ENCODE assay signal across 16 cellular contexts in genomic region chrX:47178337-47178736, GRCh38. TPM values are rescaled to one million over a fixed set of nuclear protein-coding genes. Genes with fewer than 3 reads are reported as not detected.
A peak's percentile ranks its signal among the peaks of the same experiment; 100 is the strongest.
DNase-seq lines count a peak whose midpoint lies in the region; ATAC-seq and TF ChIP-seq lines count a peak whose summit lies in the region.
"Had no signal": no experiment of that assay in that cellular context is flagged by ENCODE, and none has a peak within 500 bp of the region (broad histone marks: within the 10 kb centered on the region; RNA-seq: fewer than 3 reads in every experiment).

No MANE protein-coding gene starts in this region.

- H3K4me1 ChIP-seq in heart right ventricle (no peaks in the 10 kb centered on the region), testis (peaks cover 7% of the 10 kb centered on the region)
- H3K4me1 ChIP-seq: BLaER1 treated with 17β-estradiol and CSF1 and Interleukin-3, amounts not matched to agents 10 nM and 100 nM had no signal

- intact Hi-C loops in left cardiac atrium (cut with DNase I) (no loop called here), heart right ventricle (cut with DNase I) (no loop called here), MCF 10A (cut with micrococcal nuclease) (no loop called here), testis (cut with DNase I; ENCODE audit: low total_unique reads) (no loop called here)

- ATAC-seq in left cardiac atrium: no peak
- no peak for ATAC-seq in heart right ventricle
- no peak for ATAC-seq in stimulated activated memory B cell treated with anti-CD40 and anti-IgM and Interleukin-4, amounts not matched to agents 10 μg/mL and 1 μg/mL and 100 μg/mL, for 72 hours
- ATAC-seq: HepG2 had no signal

- H3K4me1 Mint-ChIP-seq in MCF 10A (ENCODE audit: insufficient read depth, unreplicated experiment) (peaks cover 19% of the 10 kb centered on the region), glutamatergic neuron (ENCODE audit: low read depth, unreplicated experiment) (no peaks in the 10 kb centered on the region)
- peaks cover 7% of the 10 kb centered on the region for H3K4me1 Mint-ChIP-seq in stimulated activated memory B cell treated with anti-CD40 and anti-IgM and Interleukin-4, amounts not matched to agents 10 μg/mL and 1 μg/mL and 100 μg/mL, for 72 hours

- H3K9me3 ChIP-seq in heart right ventricle: no peaks in the 10 kb centered on the region
- no peaks in the 10 kb centered on the region for H3K9me3 ChIP-seq in testis
- H3K9me3 ChIP-seq: BLaER1 treated with 17β-estradiol and CSF1 and Interleukin-3, amounts not matched to agents 10 nM and 100 nM; MG63 had no signal

- peak; percentile 17 for DNase-seq in left cardiac atrium
- no peak for DNase-seq in heart right ventricle
- no peak for DNase-seq in MCF 10A (ENCODE audit: unreplicated experiment)
- peak; percentile 31 for DNase-seq in islet precursor cell
- DNase-seq in testis: no peak
- no peak for DNase-seq in glutamatergic neuron
- no peak for DNase-seq in NOMO-1 treated with dmso at 0.1 percent for 144 hours (lab: John Stamatoyannopoulos, UW; ENCODE audit: unreplicated experiment)
- DNase-seq: EL, MG63, NCI-H187 treated with DMSO at 0.1 percent for 48 hours, NCI-H2171 treated with DMSO at 0.1 percent for 48 hours, NCI-H82 had no signal

- H3K4me3 Mint-ChIP-seq in MCF 10A (ENCODE audit: unreplicated experiment): no peak overlapping the region
- no peak overlapping the region for H3K4me3 Mint-ChIP-seq in glutamatergic neuron (ENCODE audit: unreplicated experiment)
- H3K4me3 Mint-ChIP-seq in stimulated activated memory B cell treated with anti-CD40 and anti-IgM and Interleukin-4, amounts not matched to agents 10 μg/mL and 1 μg/mL and 100 μg/mL, for 72 hours: no peak overlapping the region

- 88 to 94% methylated on average over 5 of the region's 5 CpGs for WGBS in heart right ventricle, 2 donors
- WGBS in testis, 2 donors: 37 to 60% methylated on average over 2 to 5 of the region's 5 CpGs

- H3K36me3 ChIP-seq in heart right ventricle (peaks cover 0 to 96% (median 9%) of the 10 kb centered on the region in 9 donors), testis (ENCODE audit: low read depth, missing control alignments) (no peaks in the 10 kb centered on the region)

- TF ChIP-seq POLR2A in testis (IDR thresholded peaks at IDR 0.05): no peak

- no peak overlapping the region for H3K4me3 ChIP-seq in heart right ventricle
- no peak overlapping the region for H3K4me3 ChIP-seq in testis
- H3K4me3 ChIP-seq: BLaER1 treated with 17β-estradiol and CSF1 and Interleukin-3, amounts not matched to agents 10 nM and 100 nM; MG63 had no signal

- POLR2A ChIA-PET in MCF 10A (lab: Yijun Ruan, JAX): interaction anchor here (1.5 to 1.8 kb wide), 2 partner anchors 13 to 34 kb away, joined by 7 to 13 read pairs; partner anchors contain the start of genes NDUFB11 and RBM10

- peak overlapping the region; percentile 3 for H3K27ac Mint-ChIP-seq in MCF 10A (ENCODE audit: low read depth, unreplicated experiment)
- no peak overlapping the region for H3K27ac Mint-ChIP-seq in glutamatergic neuron (ENCODE audit: unreplicated experiment)
- H3K27ac Mint-ChIP-seq in stimulated activated memory B cell treated with anti-CD40 and anti-IgM and Interleukin-4, amounts not matched to agents 10 μg/mL and 1 μg/mL and 100 μg/mL, for 72 hours: no peak overlapping the region

- H3K27ac ChIP-seq in heart right ventricle (no peak overlapping the region), testis (peak overlapping the region; percentile 41 to 44)
- H3K27ac ChIP-seq: BLaER1 treated with 17β-estradiol and CSF1 and Interleukin-3, amounts not matched to agents 10 nM and 100 nM; KMS-11 had no signal

- H3K36me3 Mint-ChIP-seq in MCF 10A (ENCODE audit: insufficient read depth, unreplicated experiment) (peaks cover 49% of the 10 kb centered on the region), glutamatergic neuron (ENCODE audit: unreplicated experiment) (no peaks in the 10 kb centered on the region)
- H3K36me3 Mint-ChIP-seq in stimulated activated memory B cell treated with anti-CD40 and anti-IgM and Interleukin-4, amounts not matched to agents 10 μg/mL and 1 μg/mL and 100 μg/mL, for 72 hours: peaks cover 58% of the 10 kb centered on the region

- no TSS peak for BruUV-seq in MCF 10A (replicated peaks; lab: Mats Ljungman, UMichigan)

- H3K9me3 Mint-ChIP-seq in MCF 10A (ENCODE audit: unreplicated experiment) (no peaks in the 10 kb centered on the region), glutamatergic neuron (ENCODE audit: unreplicated experiment) (peaks cover 1% of the 10 kb centered on the region)
- H3K9me3 Mint-ChIP-seq in stimulated activated memory B cell treated with anti-CD40 and anti-IgM and Interleukin-4, amounts not matched to agents 10 μg/mL and 1 μg/mL and 100 μg/mL, for 72 hours: no peaks in the 10 kb centered on the region

- peaks cover 0 to 90% (median 0%) of the 10 kb centered on the region in 7 donors for H3K27me3 ChIP-seq in heart right ventricle
- H3K27me3 ChIP-seq in testis: no peaks in the 10 kb centered on the region
- H3K27me3 ChIP-seq: MG63 had no signal

- peaks cover 97% of the 10 kb centered on the region for H3K27me3 Mint-ChIP-seq in MCF 10A (ENCODE audit: insufficient read depth, unreplicated experiment)
- peaks cover 5% of the 10 kb centered on the region for H3K27me3 Mint-ChIP-seq in glutamatergic neuron (ENCODE audit: unreplicated experiment)
- H3K27me3 Mint-ChIP-seq in stimulated activated memory B cell treated with anti-CD40 and anti-IgM and Interleukin-4, amounts not matched to agents 10 μg/mL and 1 μg/mL and 100 μg/mL, for 72 hours: no peaks in the 10 kb centered on the region

- CTCF ChIA-PET in MCF 10A (lab: Yijun Ruan, JAX): interaction anchor here (0.6 to 1.2 kb wide), 3 partner anchors 13 to 654 kb away, joined by 3 to 5 read pairs (median 3); no protein-coding TSS in a partner anchor

- TF ChIP-seq CTCF in heart right ventricle (IDR thresholded peaks at IDR 0.05): no peak
- no peak for TF ChIP-seq CTCF in MCF 10A (IDR thresholded peaks at IDR 0.05; ENCODE audit: unreplicated experiment)
- TF ChIP-seq CTCF in testis (IDR thresholded peaks at IDR 0.05): no peak
- no peak for TF ChIP-seq CTCF in glutamatergic neuron (IDR thresholded peaks at IDR 0.05; ENCODE audit: partially characterized antibody, unreplicated experiment)

RNA-seq across cellular contexts. Expression of gene UBA1, which starts 15.3 kb away (rescaled TPM):
- 100 to 1,000 TPM; 101 to 132 TPM for total RNA-seq in left cardiac atrium
- 100 to 1,000 TPM; 110 to 157 (median 128) TPM for total RNA-seq in heart right ventricle
- polyA plus RNA-seq in heart right ventricle: 10 to 100 TPM; 90.9 to 99.4 TPM
- total RNA-seq in MCF 10A (2022): 248 and 293 TPM in 2 replicates
- 100 to 1,000 TPM; 243 to 338 TPM for total RNA-seq in testis
- 207 TPM for polyA plus RNA-seq in testis (ENCODE audit: insufficient read depth, low read depth, low replicate concordance)
- total RNA-seq in glutamatergic neuron (ENCODE audit: unreplicated experiment): 503 TPM

RNA-seq across cellular contexts. Expression of gene RBM10, which starts 33.3 kb away (rescaled TPM):
- total RNA-seq in left cardiac atrium (10 to 100 TPM; 22.1 to 23.9 TPM), heart right ventricle (10 to 100 TPM; 23.1 to 32.1 (median 26.4) TPM), MCF 10A (2022) (63.3 and 69.5 TPM in 2 replicates), testis (10 to 100 TPM; 28.5 to 41.3 TPM), glutamatergic neuron (ENCODE audit: unreplicated experiment) (74.6 TPM)
- polyA plus RNA-seq in heart right ventricle (10 to 100 TPM; 26.9 to 27.6 TPM), testis (ENCODE audit: insufficient read depth, low read depth, low replicate concordance) (20.4 TPM)

RNA-seq across cellular contexts. Expression of gene NDUFB11, which starts 33.8 kb away (rescaled TPM):
- total RNA-seq in left cardiac atrium (100 to 1,000 TPM; 137 to 138 TPM), heart right ventricle (100 to 1,000 TPM; 149 to 217 (median 175) TPM), MCF 10A (2022) (91.8 and 98.5 TPM in 2 replicates), testis (10 to 100 TPM; 68.0 to 77.4 TPM), glutamatergic neuron (ENCODE audit: unreplicated experiment) (161 TPM)
- polyA plus RNA-seq in heart right ventricle (100 to 1,000 TPM; 155 to 178 TPM), testis (ENCODE audit: insufficient read depth, low read depth, low replicate concordance) (41.3 TPM)

RNA-seq across cellular contexts. Expression of gene CDK16, which starts 40.1 kb away (rescaled TPM):
- total RNA-seq in left cardiac atrium (100 to 1,000 TPM; 109 to 132 TPM), heart right ventricle (100 to 1,000 TPM; 129 to 193 (median 147) TPM), MCF 10A (2022) (138 and 189 TPM in 2 replicates), testis (100 to 1,000 TPM; 195 to 245 TPM), glutamatergic neuron (ENCODE audit: unreplicated experiment) (181 TPM)
- polyA plus RNA-seq in heart right ventricle (100 to 1,000 TPM; 110 to 124 TPM), testis (ENCODE audit: insufficient read depth, low read depth, low replicate concordance) (122 TPM)

RNA-seq across cellular contexts. Expression of gene USP11, which starts 54.5 kb away (rescaled TPM):
- 10 to 100 TPM; 42.0 to 60.8 TPM for total RNA-seq in left cardiac atrium
- 10 to 100 TPM; 36.4 to 73.0 (median 58.6) TPM for total RNA-seq in heart right ventricle
- 10 to 100 TPM; 20.0 to 25.4 TPM for polyA plus RNA-seq in heart right ventricle
- 19.9 and 20.3 TPM in 2 replicates for total RNA-seq in MCF 10A (2022)
- 100 to 1,000 TPM; 128 to 185 TPM for total RNA-seq in testis
- 113 TPM for polyA plus RNA-seq in testis (ENCODE audit: insufficient read depth, low read depth, low replicate concordance)
- 190 TPM for total RNA-seq in glutamatergic neuron (ENCODE audit: unreplicated experiment)

Comparison
In these comparisons a context has a peak if more than half of its experiments do, and no peak if none do; other contexts are left out.
1. DNase-seq: peak in left cardiac atrium (single experiment) and islet precursor cell (single experiment); none in heart right ventricle (0 of 2), MCF 10A (single experiment), testis (single experiment), glutamatergic neuron (single experiment) and NOMO-1 treated with dmso at 0.1 percent for 144 hours (single experiment).
2. H3K27ac ChIP-seq: peak in testis (2 of 2); none in heart right ventricle (0 of 10).